ENCODE assay signal across 1 cellular context in the genomic region with DNA sequence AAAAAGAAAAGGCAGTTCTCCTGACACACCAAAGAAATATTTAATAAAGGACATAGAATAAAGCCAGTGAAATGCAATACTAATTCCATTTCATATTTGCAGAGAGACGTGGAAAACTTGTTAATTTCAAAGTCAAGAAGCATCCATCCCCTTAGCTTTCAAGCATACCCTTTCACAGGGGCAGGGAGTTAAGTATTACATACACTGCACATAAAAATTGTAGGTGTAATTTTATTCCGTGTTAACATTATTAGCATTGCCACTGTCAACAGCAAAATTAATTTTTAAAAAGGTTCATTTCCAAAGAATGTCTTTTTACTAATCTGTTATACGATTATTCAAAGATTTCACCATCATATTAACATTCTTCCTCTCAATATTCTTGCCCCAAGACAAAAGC.
TF ChIP-seq lines count a peak whose summit lies in the region.

No MANE protein-coding gene starts in this region.

TF ChIP-seq in HEK293, 187 proteins besides CTCF, POLR2A, EP300 and RAD21 (continued from another document):
- TF ChIP-seq, protein P1, sequence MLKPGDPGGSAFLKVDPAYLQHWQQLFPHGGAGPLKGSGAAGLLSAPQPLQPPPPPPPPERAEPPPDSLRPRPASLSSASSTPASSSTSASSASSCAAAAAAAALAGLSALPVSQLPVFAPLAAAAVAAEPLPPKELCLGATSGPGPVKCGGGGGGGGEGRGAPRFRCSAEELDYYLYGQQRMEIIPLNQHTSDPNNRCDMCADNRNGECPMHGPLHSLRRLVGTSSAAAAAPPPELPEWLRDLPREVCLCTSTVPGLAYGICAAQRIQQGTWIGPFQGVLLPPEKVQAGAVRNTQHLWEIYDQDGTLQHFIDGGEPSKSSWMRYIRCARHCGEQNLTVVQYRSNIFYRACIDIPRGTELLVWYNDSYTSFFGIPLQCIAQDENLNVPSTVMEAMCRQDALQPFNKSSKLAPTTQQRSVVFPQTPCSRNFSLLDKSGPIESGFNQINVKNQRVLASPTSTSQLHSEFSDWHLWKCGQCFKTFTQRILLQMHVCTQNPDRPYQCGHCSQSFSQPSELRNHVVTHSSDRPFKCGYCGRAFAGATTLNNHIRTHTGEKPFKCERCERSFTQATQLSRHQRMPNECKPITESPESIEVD (tag by site-specific recombination; IDR thresholded peaks at IDR 0.05) = peak; percentile 81; the same call in 1 of the 2 replicates
